ENCODE assay signal across 8 cellular contexts in genomic region chr12:32107376-32108267, GRCh38. TPM values are rescaled to one million over a fixed set of nuclear protein-coding genes. Genes with fewer than 3 reads are reported as not detected.
A peak's percentile ranks its signal among the peaks of the same experiment; 100 is the strongest.
DNase-seq lines count a peak whose midpoint lies in the region; ATAC-seq and TF ChIP-seq lines count a peak whose summit lies in the region.

No MANE protein-coding gene starts in this region.

- DNase-seq in DMS 273 (lab: John Stamatoyannopoulos, UW; ENCODE audit: unreplicated experiment) (peak; percentile 57), DMS 273 treated with DMSO at 0.1 percent for 48 hours (lab: John Stamatoyannopoulos, UW) (no peak), astrocyte of the spinal cord (ENCODE audit: low read depth, low spot score) (peak; percentile 60), immature natural killer cell (peak in 1 of 3 donors; percentile 0), smooth muscle cell (lab: John Stamatoyannopoulos, UW; ENCODE audit: unreplicated experiment) (no peak), DMS153 (lab: John Stamatoyannopoulos, UW) (no peak)

- H2AFZ ChIP-seq in SU-DHL-6 (ENCODE audit: low read depth, low read length, severe bottlenecking) (peak overlapping the region; percentile 86), smooth muscle cell (ENCODE audit: low read depth) (peak overlapping the region; percentile 73)

- H3K79me2 ChIP-seq in SU-DHL-6 (ENCODE audit: insufficient read depth, low read length) (peaks cover 51% of the 10 kb centered on the region), smooth muscle cell (ENCODE audit: low read depth) (peaks cover 36% of the 10 kb centered on the region)

- peak overlapping the region; percentile 97 for H3K9ac ChIP-seq in SU-DHL-6 (ENCODE audit: low read length)
- peak overlapping the region; percentile 80 for H3K9ac ChIP-seq in smooth muscle cell (ENCODE audit: low read depth)

- H3K36me3 ChIP-seq in SU-DHL-6 (ENCODE audit: low read length): no peaks in the 10 kb centered on the region
- no peaks in the 10 kb centered on the region for H3K36me3 ChIP-seq in smooth muscle cell (ENCODE audit: low read depth)

- in situ Hi-C loops in astrocyte of the spinal cord (cut with HindIII; ENCODE audit: low sequenced_read_pairs): no loop called here

- H3K4me3 ChIP-seq in SU-DHL-6 (ENCODE audit: insufficient read depth, low read length, poor library complexity, severe bottlenecking) (peak overlapping the region; percentile 97), astrocyte of the spinal cord (ENCODE audit: low read depth, low read length) (peak overlapping the region; percentile 90), smooth muscle cell (peak overlapping the region; percentile 81)

- peak; percentile 20 for ATAC-seq in HG03066 (IDR thresholded peaks at IDR 0.05; ENCODE audit: low read depth, unreplicated experiment)

- peak overlapping the region; percentile 95 to 98 (median 96) for H3K4me3 Mint-ChIP-seq in immature natural killer cell

- peak overlapping the region; percentile 54 to 90 (median 82) for H3K27ac Mint-ChIP-seq in immature natural killer cell

- H4K20me1 ChIP-seq in SU-DHL-6 (ENCODE audit: low read depth, low read length) (no peaks in the 10 kb centered on the region; the same call in 1 of the 2 replicates), smooth muscle cell (ENCODE audit: low read depth) (no peaks in the 10 kb centered on the region)

- no peaks in the 10 kb centered on the region for H3K9me3 ChIP-seq in SU-DHL-6 (ENCODE audit: insufficient read depth, low read length)
- H3K9me3 ChIP-seq in smooth muscle cell (replicated peaks; ENCODE audit: low read depth): no peaks in the 10 kb centered on the region

- peaks cover 27 to 32% of the 10 kb centered on the region in 2 donors for H3K4me1 Mint-ChIP-seq in immature natural killer cell

- under 1% methylated on average over 14 of the region's 14 CpGs for WGBS in smooth muscle cell (ENCODE audit: low lambda C conversion rate)

- peaks cover 31% of the 10 kb centered on the region for H3K4me1 ChIP-seq in smooth muscle cell (ENCODE audit: low read depth)

- H3K4me2 ChIP-seq in SU-DHL-6 (ENCODE audit: low read depth, low read length, poor library complexity, severe bottlenecking) (peak overlapping the region; percentile 90), smooth muscle cell (peak overlapping the region; percentile 91)

- peaks cover 0 to 5% (median 2%) of the 10 kb centered on the region in 3 donors for H3K27me3 Mint-ChIP-seq in immature natural killer cell (ENCODE audit: low read depth in 3 of 3)

- H3K27ac ChIP-seq in SU-DHL-6 (ENCODE audit: low read depth, low read length) (peak overlapping the region; percentile 74), smooth muscle cell (ENCODE audit: low read depth) (peak overlapping the region; percentile 87)

- peaks cover 22% of the 10 kb centered on the region for H3F3A ChIP-seq in SU-DHL-6 (ENCODE audit: insufficient read depth)
- peaks cover 7% of the 10 kb centered on the region for H3F3A ChIP-seq in smooth muscle cell (ENCODE audit: low read depth)

- H3K36me3 Mint-ChIP-seq in immature natural killer cell: peaks cover 0 to 5% (median 4%) of the 10 kb centered on the region in 3 donors

- H3K9me2 ChIP-seq in SU-DHL-6 (replicated peaks; ENCODE audit: insufficient read depth, low read length): no peaks in the 10 kb centered on the region

- TF ChIP-seq CTCF in SU-DHL-6 (IDR thresholded peaks at IDR 0.05; ENCODE audit: insufficient read depth, low read length, poor library complexity, severe bottlenecking) (no peak), astrocyte of the spinal cord (IDR thresholded peaks at IDR 0.05; ENCODE audit: low read depth, low read length) (no peak), smooth muscle cell (IDR thresholded peaks at IDR 0.05; ENCODE audit: borderline replicate concordance, insufficient read depth, poor library complexity, severe bottlenecking) (no peak)

- H3K27me3 ChIP-seq in SU-DHL-6 (ENCODE audit: low read length) (no peaks in the 10 kb centered on the region), smooth muscle cell (ENCODE audit: low read depth) (no peaks in the 10 kb centered on the region)

- no peaks in the 10 kb centered on the region for H3K9me3 Mint-ChIP-seq in immature natural killer cell

RNA-seq across cellular contexts. Expression of gene BICD1, which starts 1.0 kb away (rescaled TPM):
- polyA plus RNA-seq in immature natural killer cell: 1 to 10 TPM; 1.0 to 9.1 (median 4.0) TPM
- total RNA-seq in smooth muscle cell: 11.5 and 13.0 TPM in 2 replicates
- polyA plus RNA-seq in smooth muscle cell: 6.5 TPM in 2 replicates

Comparison
In these comparisons a context has a peak if more than half of its experiments do, and no peak if none do; other contexts are left out.
1. DNase-seq: peak in DMS 273 (single experiment) and astrocyte of the spinal cord (single experiment); none in DMS 273 treated with DMSO at 0.1 percent for 48 hours (single experiment), smooth muscle cell (single experiment) and DMS153 (single experiment).
2. Peak in every context shown above with its lines, with median percentiles within 50 percentile points of each other: H3K4me3 ChIP-seq.